In genomic region chr19:17954401-17954800, GRCh38 we compare ENCODE assay signal across 9 cellular contexts. TPM values are rescaled to one million over a fixed set of nuclear protein-coding genes. Genes with fewer than 3 reads are reported as not detected.
"Had no signal": no experiment of that assay in that cellular context is flagged by ENCODE, and none has a peak within 500 bp of the region (broad histone marks: within the 10 kb centered on the region; RNA-seq: fewer than 3 reads in every experiment).

No MANE protein-coding gene starts in this region.

- H3K27ac ChIP-seq: GM23248, HL-60 had no signal

- H3K27ac Mint-ChIP-seq: H9 had no signal

- H3K4me3 ChIP-seq: GM23248 had no signal

- H2AFZ ChIP-seq: GM23248 had no signal

- DNase-seq: GM23248, GOT3, HCEC 1CT, KG1 had no signal

- ATAC-seq: HepG2 had no signal

- H3K9ac ChIP-seq: GM23248 had no signal

- H3K9me3 Mint-ChIP-seq: H9 had no signal

- H3K36me3 Mint-ChIP-seq: IgD-negative memory B cell had no signal

RNA-seq across cellular contexts. Expression of gene KCNN1, which starts 12.5 kb away (rescaled TPM):
- total RNA-seq: GM23248, HT1080 had no signal
- polyA plus RNA-seq: GM23248, HepG2, IgD-negative memory B cell had no signal
